16 cellular contexts compared by ENCODE assay signal in the genomic region with DNA sequence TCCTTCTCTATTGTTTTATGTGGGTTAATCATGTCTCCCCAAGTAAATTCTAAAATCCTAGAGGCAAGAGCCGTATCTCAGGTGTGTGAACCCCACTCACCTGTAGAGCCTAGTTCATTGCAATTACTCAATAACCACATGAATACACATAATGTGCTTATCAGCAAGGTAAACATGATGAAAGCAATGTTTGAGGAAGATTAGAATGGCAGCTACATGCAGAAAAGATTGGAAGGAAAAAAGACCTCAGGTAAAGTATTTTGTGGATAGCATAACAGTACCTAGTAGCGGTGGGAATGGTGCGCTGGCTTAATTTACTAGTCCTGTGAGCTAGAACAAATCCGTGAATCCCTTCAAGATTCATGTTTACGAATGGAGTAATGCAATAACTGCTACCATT.
"Had no signal": no experiment of that assay in that cellular context is flagged by ENCODE, and none has a peak within 500 bp of the region (broad histone marks: within the 10 kb centered on the region; RNA-seq: fewer than 3 reads in every experiment).

No MANE protein-coding gene starts in this region.

- H3K27ac ChIP-seq: epithelial cell of prostate, heart left ventricle, left ventricle myocardium inferior, psoas muscle, right atrium auricular region, vagina had no signal

- H3K27me3 ChIP-seq: cardiac muscle cell, heart left ventricle, right atrium auricular region, vagina had no signal

- H3K4me3 Mint-ChIP-seq: activated naive CD4-positive, alpha-beta T cell treated with anti-CD3 and anti-CD28 coated beads, Interleukin-2, amount 10 ng/mL, durations not matched to agents 7 days and 5 days; natural killer cell treated with Interleukin-12 subunit alpha and Interleukin-12 subunit beta and Interleukin-15 and Interleukin-18, amount 100 ng/mL, for 72 hours; stimulated activated effector memory CD8-positive, alpha-beta T cell treated with anti-CD3 and anti-CD28 coated beads, Interleukin-12 subunit alpha, Interleukin-12 subunit beta, amount 100 ng/mL, for 72 hours had no signal

- DNase-seq: activated CD4-positive, alpha-beta T cell treated with anti-CD3 and anti-CD28 coated beads, Interleukin-2, amount 50 U/mL, for 48 hours; activated naive CD4-positive, alpha-beta T cell treated with anti-CD3 and anti-CD28 coated beads, Interleukin-2, amount 10 ng/mL, durations not matched to agents 7 days and 5 days; activated T-cell treated with anti-CD3 and anti-CD28 coated beads, Interleukin-2, amount 50 U/mL, for 48 hours; cortex of kidney; heart left ventricle; left ventricle myocardium inferior; midbrain; psoas muscle; stimulated activated CD4-positive, alpha-beta T cell treated with anti-CD3 and anti-CD28 coated beads, Interleukin-1b, Interleukin-23, amount 100 ng/mL, for 48 hours; T-helper 9 cell had no signal

- H3K4me1 ChIP-seq: psoas muscle, right atrium auricular region had no signal

- H3K9me3 Mint-ChIP-seq: activated naive CD4-positive, alpha-beta T cell treated with anti-CD3 and anti-CD28 coated beads, Interleukin-2, amount 10 ng/mL, durations not matched to agents 7 days and 5 days; natural killer cell treated with Interleukin-12 subunit alpha and Interleukin-12 subunit beta and Interleukin-15 and Interleukin-18, amount 100 ng/mL, for 72 hours; stimulated activated effector memory CD8-positive, alpha-beta T cell treated with anti-CD3 and anti-CD28 coated beads, Interleukin-12 subunit alpha, Interleukin-12 subunit beta, amount 100 ng/mL, for 72 hours had no signal

- H3K27ac Mint-ChIP-seq: activated naive CD4-positive, alpha-beta T cell treated with anti-CD3 and anti-CD28 coated beads, Interleukin-2, amount 10 ng/mL, durations not matched to agents 7 days and 5 days; natural killer cell treated with Interleukin-12 subunit alpha and Interleukin-12 subunit beta and Interleukin-15 and Interleukin-18, amount 100 ng/mL, for 72 hours; stimulated activated effector memory CD8-positive, alpha-beta T cell treated with anti-CD3 and anti-CD28 coated beads, Interleukin-12 subunit alpha, Interleukin-12 subunit beta, amount 100 ng/mL, for 72 hours had no signal

- ATAC-seq: heart left ventricle; natural killer cell treated with Interleukin-12 subunit alpha and Interleukin-12 subunit beta and Interleukin-15 and Interleukin-18, amount 100 ng/mL, for 72 hours; psoas muscle; stimulated activated effector memory CD8-positive, alpha-beta T cell treated with anti-CD3 and anti-CD28 coated beads, Interleukin-12 subunit alpha, Interleukin-12 subunit beta, amount 100 ng/mL, for 72 hours had no signal

- H3K36me3 Mint-ChIP-seq: natural killer cell treated with Interleukin-12 subunit alpha and Interleukin-12 subunit beta and Interleukin-15 and Interleukin-18, amount 100 ng/mL, for 72 hours had no signal
